ENCODE assay signal across 8 cellular contexts in genomic region chr18:59697236-59697932, GRCh38. TPM values are rescaled to one million over a fixed set of nuclear protein-coding genes. Genes with fewer than 3 reads are reported as not detected.
A peak's percentile ranks its signal among the peaks of the same experiment; 100 is the strongest.
DNase-seq lines count a peak whose midpoint lies in the region; ATAC-seq lines count a peak whose summit lies in the region.

Gene CCBE1, minus strand, starts transcription at chr18:59697423.

- peaks cover 9% of the 10 kb centered on the region for H3K4me1 Mint-ChIP-seq in activated CD4-positive, alpha-beta T cell treated with anti-CD3 and anti-CD28 coated beads, Interleukin-2, amount 10 ng/mL, durations not matched to agents 24 days and 14 days
- peaks cover 12% of the 10 kb centered on the region for H3K4me1 Mint-ChIP-seq in memory B cell
- H3K4me1 Mint-ChIP-seq in stimulated activated naive CD8-positive, alpha-beta T cell treated with anti-CD3 and anti-CD28 coated beads, Interleukin-15, amount 100 ng/mL, for 72 hours = peaks cover 23% of the 10 kb centered on the region

- peak; percentile 86 for DNase-seq in activated CD4-positive, alpha-beta T cell treated with anti-CD3 and anti-CD28 coated beads, Interleukin-2, amount 10 ng/mL, durations not matched to agents 24 days and 14 days
- no peak for DNase-seq in activated CD4-positive, alpha-beta T cell treated with anti-CD3 and anti-CD28 coated beads for 1 hour
- DNase-seq in SJSA1 (ENCODE audit: low read depth in 1 of 2, low spot score in 2 of 2) (peak; percentile 77 to 85), memory B cell (ENCODE audit: low spot score in 2 of 2) (peak in 1 of 2 donors; percentile 24), NCI-H187 treated with DMSO at 0.1 percent for 48 hours (lab: John Stamatoyannopoulos, UW) (no peak)
- DNase-seq in stimulated activated naive CD8-positive, alpha-beta T cell treated with anti-CD3 and anti-CD28 coated beads, Interleukin-15, amount 100 ng/mL, for 72 hours = peak; percentile 50 to 57

- 1 to 2% methylated on average over 44 to 46 of the region's 46 CpGs for WGBS in ectodermal cell, 2 experiments

- H3K9me3 ChIP-seq in SJSA1 (replicated peaks) (peaks cover 3% of the 10 kb centered on the region), ectodermal cell (ENCODE audit: control insufficient read depth, low read length) (no peaks in the 10 kb centered on the region)

- H3K4me3 Mint-ChIP-seq in activated CD4-positive, alpha-beta T cell treated with anti-CD3 and anti-CD28 coated beads, Interleukin-2, amount 10 ng/mL, durations not matched to agents 24 days and 14 days = peak within 1 kb of the TSS; percentile 69
- H3K4me3 Mint-ChIP-seq in memory B cell = peak within 1 kb of the TSS; percentile 32
- peak within 1 kb of the TSS; percentile 51 to 71 for H3K4me3 Mint-ChIP-seq in stimulated activated naive CD8-positive, alpha-beta T cell treated with anti-CD3 and anti-CD28 coated beads, Interleukin-15, amount 100 ng/mL, for 72 hours

- peak within 1 kb of the TSS; percentile 63 for H3K4me3 ChIP-seq in SJSA1
- peak within 1 kb of the TSS; percentile 65 for H3K4me3 ChIP-seq in ectodermal cell (ENCODE audit: insufficient read depth, low read depth, low read length)

- intact Hi-C loops in activated CD4-positive, alpha-beta T cell treated with anti-CD3 and anti-CD28 coated beads, Interleukin-2, amount 10 ng/mL, durations not matched to agents 24 days and 14 days (cut with micrococcal nuclease) = loop anchor here (5.0 to 10.0 kb wide), 2 partner anchors 125 to 433 kb away; no protein-coding TSS in a partner anchor

- H3K27me3 ChIP-seq in SJSA1 (replicated peaks) (no peaks in the 10 kb centered on the region), ectodermal cell (ENCODE audit: control insufficient read depth, insufficient read depth, low read length, poor library complexity, severe bottlenecking) (peaks cover 46% of the 10 kb centered on the region)

- H3K27ac Mint-ChIP-seq in activated CD4-positive, alpha-beta T cell treated with anti-CD3 and anti-CD28 coated beads, Interleukin-2, amount 10 ng/mL, durations not matched to agents 24 days and 14 days = peak within 1 kb of the TSS; percentile 54
- no peak within 1 kb of the TSS for H3K27ac Mint-ChIP-seq in memory B cell
- no peak within 1 kb of the TSS for H3K27ac Mint-ChIP-seq in stimulated activated naive CD8-positive, alpha-beta T cell treated with anti-CD3 and anti-CD28 coated beads, Interleukin-15, amount 100 ng/mL, for 72 hours

- no peaks in the 10 kb centered on the region for H3K9me3 Mint-ChIP-seq in activated CD4-positive, alpha-beta T cell treated with anti-CD3 and anti-CD28 coated beads, Interleukin-2, amount 10 ng/mL, durations not matched to agents 24 days and 14 days
- no peaks in the 10 kb centered on the region for H3K9me3 Mint-ChIP-seq in memory B cell
- no peaks in the 10 kb centered on the region for H3K9me3 Mint-ChIP-seq in stimulated activated naive CD8-positive, alpha-beta T cell treated with anti-CD3 and anti-CD28 coated beads, Interleukin-15, amount 100 ng/mL, for 72 hours

- H3K36me3 ChIP-seq in SJSA1 (no peaks in the 10 kb centered on the region; the same call in 1 of the 2 replicates), ectodermal cell (ENCODE audit: control insufficient read depth, insufficient read depth, low read length) (no peaks in the 10 kb centered on the region)

- H3K36me3 Mint-ChIP-seq in activated CD4-positive, alpha-beta T cell treated with anti-CD3 and anti-CD28 coated beads, Interleukin-2, amount 10 ng/mL, durations not matched to agents 24 days and 14 days (ENCODE audit: low read depth) = no peaks in the 10 kb centered on the region
- no peaks in the 10 kb centered on the region for H3K36me3 Mint-ChIP-seq in memory B cell

- peak; percentile 74 for ATAC-seq in HG03135 (IDR thresholded peaks at IDR 0.05; ENCODE audit: unreplicated experiment)
- ATAC-seq in memory B cell (ENCODE audit: low read depth) = no peak
- peak; percentile 69 for ATAC-seq in stimulated activated naive CD8-positive, alpha-beta T cell treated with anti-CD3 and anti-CD28 coated beads, Interleukin-15, amount 100 ng/mL, for 72 hours

- H3K4me1 ChIP-seq in SJSA1 (replicated peaks) (peaks cover 36% of the 10 kb centered on the region), ectodermal cell (ENCODE audit: control insufficient read depth, insufficient read depth, low read length) (peaks cover 7% of the 10 kb centered on the region)

- H3K27me3 Mint-ChIP-seq in activated CD4-positive, alpha-beta T cell treated with anti-CD3 and anti-CD28 coated beads, Interleukin-2, amount 10 ng/mL, durations not matched to agents 24 days and 14 days = peaks cover 67% of the 10 kb centered on the region
- peaks cover 22% of the 10 kb centered on the region for H3K27me3 Mint-ChIP-seq in memory B cell
- H3K27me3 Mint-ChIP-seq in stimulated activated naive CD8-positive, alpha-beta T cell treated with anti-CD3 and anti-CD28 coated beads, Interleukin-15, amount 100 ng/mL, for 72 hours = peaks cover 73% of the 10 kb centered on the region

- no peak within 1 kb of the TSS for H3K27ac ChIP-seq in SJSA1
- no peak within 1 kb of the TSS for H3K27ac ChIP-seq in ectodermal cell (ENCODE audit: insufficient read depth, low read depth, low read length, poor library complexity, severe bottlenecking)

RNA-seq across cellular contexts. Expression of gene CCBE1, which starts in this region (rescaled TPM):
- not detected in 2 replicates for total RNA-seq in activated CD4-positive, alpha-beta T cell treated with anti-CD3 and anti-CD28 coated beads, Interleukin-2, amount 10 ng/mL, durations not matched to agents 24 days and 14 days
- 5.1 and 6.6 TPM in 2 replicates for total RNA-seq in SJSA1 (2014; rRNA removed; shearing (Covaris generic))
- 10.0 TPM for polyA plus RNA-seq in ectodermal cell (2013, experiment 1 of 4)
- 10.9 TPM for polyA plus RNA-seq in ectodermal cell (2013, experiment 2 of 4)
- 5.1 TPM for polyA plus RNA-seq in ectodermal cell (2013, experiment 3 of 4)
- 8.7 TPM for polyA plus RNA-seq in ectodermal cell (2013, experiment 4 of 4)

Comparison
In these comparisons a context has a peak if more than half of its experiments do, and no peak if none do; other contexts are left out.
1. Peak in DNase-seq in activated CD4-positive, alpha-beta T cell treated with anti-CD3 and anti-CD28 coated beads, Interleukin-2, amount 10 ng/mL, durations not matched to agents 24 days and 14 days; RNA of the gene not detected or under 1 TPM.
2. DNase-seq: peak in SJSA1 (2 of 2) and stimulated activated naive CD8-positive, alpha-beta T cell treated with anti-CD3 and anti-CD28 coated beads, Interleukin-15, amount 100 ng/mL, for 72 hours (2 of 2); none in activated CD4-positive, alpha-beta T cell treated with anti-CD3 and anti-CD28 coated beads for 1 hour (single experiment) and NCI-H187 treated with DMSO at 0.1 percent for 48 hours (single experiment).
3. Peak in every context shown above with its lines, with median percentiles within 50 percentile points of each other: H3K4me3 Mint-ChIP-seq.